7 cellular contexts compared by ENCODE assay signal in the genomic region with DNA sequence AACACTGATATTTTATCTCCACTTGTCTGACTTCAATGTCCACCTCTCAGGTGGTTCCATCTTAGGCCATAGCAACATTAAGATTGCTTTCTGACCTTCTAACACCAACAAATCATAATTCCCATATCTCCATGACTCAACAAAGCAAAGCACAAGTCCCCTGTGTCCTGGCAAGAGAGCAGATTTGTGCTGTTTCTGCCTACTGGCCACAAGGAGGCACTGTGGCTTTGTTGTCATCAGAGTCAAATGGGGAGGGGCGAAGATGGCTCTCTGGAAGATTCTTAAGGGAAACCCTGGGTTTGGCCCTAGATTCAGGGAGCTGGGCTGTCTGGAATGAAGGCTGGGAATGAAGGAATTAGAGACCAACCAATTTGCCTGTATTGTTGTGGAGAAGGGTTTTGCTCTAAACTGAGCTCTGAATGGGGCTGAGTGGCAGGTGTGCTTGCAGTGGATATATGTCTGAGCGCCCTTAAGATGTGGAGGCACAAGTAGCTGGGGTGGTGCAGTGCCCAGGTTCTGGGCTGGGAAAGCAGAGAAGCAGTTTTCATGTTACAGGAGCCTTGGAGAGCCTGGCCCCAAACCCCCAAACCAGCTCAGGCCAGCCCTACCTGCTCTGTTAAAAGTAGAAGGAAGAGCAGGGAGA.
A peak's percentile ranks its signal among the peaks of the same experiment; 100 is the strongest.
DNase-seq lines count a peak whose midpoint lies in the region; ATAC-seq and TF ChIP-seq lines count a peak whose summit lies in the region.

No MANE protein-coding gene starts in this region.

- no peak overlapping the region for H3K27ac Mint-ChIP-seq in effector memory CD8-positive, alpha-beta T cell
- H3K27ac Mint-ChIP-seq in neural crest cell (ENCODE audit: unreplicated experiment): no peak overlapping the region

- peaks cover 0 to 5% of the 10 kb centered on the region in 2 donors for H3K4me1 Mint-ChIP-seq in effector memory CD8-positive, alpha-beta T cell (ENCODE audit: low read depth in 2 of 2)
- H3K4me1 Mint-ChIP-seq in neural crest cell: no peaks in the 10 kb centered on the region

- peaks cover 0 to 7% of the 10 kb centered on the region in 2 donors for H3K27me3 Mint-ChIP-seq in effector memory CD8-positive, alpha-beta T cell
- no peaks in the 10 kb centered on the region for H3K27me3 Mint-ChIP-seq in neural crest cell (ENCODE audit: low read depth)

- no peak overlapping the region for H3K4me3 Mint-ChIP-seq in effector memory CD8-positive, alpha-beta T cell
- H3K4me3 Mint-ChIP-seq in neural crest cell: no peak overlapping the region

- ATAC-seq in GM19463 (IDR thresholded peaks at IDR 0.05; ENCODE audit: unreplicated experiment) (peak; percentile 66), HG03460 (IDR thresholded peaks at IDR 0.05; ENCODE audit: unreplicated experiment) (peak; percentile 87)
- ATAC-seq in effector memory CD8-positive, alpha-beta T cell (replicated peaks): peak; percentile 41

- no peaks in the 10 kb centered on the region for H3K9me3 Mint-ChIP-seq in effector memory CD8-positive, alpha-beta T cell
- peaks cover 3% of the 10 kb centered on the region for H3K9me3 Mint-ChIP-seq in neural crest cell

- DNase-seq in GM04504 (ENCODE audit: low read depth) (peak; percentile 24), SW480 (ENCODE audit: low spot score) (peak; percentile 61), neural crest cell (ENCODE audit: low read depth, low spot score) (peak; percentile 25), NCI-H2029 treated with DMSO at 0.1 percent for 48 hours (lab: John Stamatoyannopoulos, UW) (no peak)
- DNase-seq in effector memory CD8-positive, alpha-beta T cell: peak in 1 of 3 experiments; percentile 14

- H3K36me3 Mint-ChIP-seq in effector memory CD8-positive, alpha-beta T cell (ENCODE audit: insufficient read depth): no peaks in the 10 kb centered on the region
- no peaks in the 10 kb centered on the region for H3K36me3 Mint-ChIP-seq in neural crest cell (ENCODE audit: low read depth)

- peak; percentile 67 for TF ChIP-seq CTCF in neural crest cell (conservative IDR thresholded peaks at IDR 0.05)
